Comparison of ENCODE assay signal across 16 cellular contexts in genomic region chr20:46199198-46199597, GRCh38.
DNase-seq lines count a peak whose midpoint lies in the region; ATAC-seq, FAIRE-seq and TF ChIP-seq lines count a peak whose summit lies in the region.
"Had no signal": no experiment of that assay in that cellular context is flagged by ENCODE, and none has a peak within 500 bp of the region (broad histone marks: within the 10 kb centered on the region; RNA-seq: fewer than 3 reads in every experiment).

No MANE protein-coding gene starts in this region.

- no peaks in the 10 kb centered on the region for H3K36me3 Mint-ChIP-seq in activated CD8-positive, alpha-beta T cell treated with anti-CD3 and anti-CD28 coated beads, Interleukin-2, amount 10 ng/mL, durations not matched to agents 7 days and 5 days (ENCODE audit: low read depth)
- no peaks in the 10 kb centered on the region for H3K36me3 Mint-ChIP-seq in progenitor cell of endocrine pancreas (ENCODE audit: insufficient read depth)
- H3K36me3 Mint-ChIP-seq: memory B cell had no signal

- peaks cover 32% of the 10 kb centered on the region for H3K27me3 Mint-ChIP-seq in activated CD8-positive, alpha-beta T cell treated with anti-CD3 and anti-CD28 coated beads, Interleukin-2, amount 10 ng/mL, durations not matched to agents 7 days and 5 days (ENCODE audit: low read depth)
- H3K27me3 Mint-ChIP-seq in progenitor cell of endocrine pancreas = peaks cover 25% of the 10 kb centered on the region

- CTCF ChIA-PET in A549 (lab: Yijun Ruan, JAX) = interaction anchor here (2.0 kb wide), 1 partner anchor 67 kb away, joined by 5 read pairs; no protein-coding TSS in a partner anchor
- CTCF ChIA-PET in activated CD8-positive, alpha-beta T cell treated with anti-CD3 and anti-CD28 coated beads, Interleukin-2, amount 10 ng/mL, durations not matched to agents 7 days and 5 days (lab: Charles Lee) = interaction anchor here (0.9 kb wide), 1 partner anchor 24 kb away, joined by 3 read pairs; no protein-coding TSS in a partner anchor

- peaks cover 2% of the 10 kb centered on the region for H3K4me1 Mint-ChIP-seq in activated CD8-positive, alpha-beta T cell treated with anti-CD3 and anti-CD28 coated beads, Interleukin-2, amount 10 ng/mL, durations not matched to agents 7 days and 5 days (ENCODE audit: low read depth)
- no peaks in the 10 kb centered on the region for H3K4me1 Mint-ChIP-seq in progenitor cell of endocrine pancreas (ENCODE audit: low read depth)

- no peak for TF ChIP-seq EP300 in A549 (IDR thresholded peaks at IDR 0.05)

- H3K36me3 ChIP-seq in iPS-20b (ENCODE audit: insufficient read depth, low read depth, low read length) = no peaks in the 10 kb centered on the region
- H3K36me3 ChIP-seq: SJCRH30 had no signal

- H3K9me3 Mint-ChIP-seq in activated CD8-positive, alpha-beta T cell treated with anti-CD3 and anti-CD28 coated beads, Interleukin-2, amount 10 ng/mL, durations not matched to agents 7 days and 5 days (ENCODE audit: insufficient read depth) = no peaks in the 10 kb centered on the region
- H3K9me3 Mint-ChIP-seq in progenitor cell of endocrine pancreas (ENCODE audit: low read depth) = no peaks in the 10 kb centered on the region
- H3K9me3 Mint-ChIP-seq: memory B cell had no signal

- H3K9me3 ChIP-seq in A549 (no peaks in the 10 kb centered on the region), iPS-20b (ENCODE audit: insufficient read depth, low read depth, low read length) (no peaks in the 10 kb centered on the region)
- H3K9me3 ChIP-seq: psoas muscle, SJCRH30 had no signal

- peak; percentile 51 to 84; a peak in 5 of 6 replicates for ATAC-seq in A549
- ATAC-seq in activated CD8-positive, alpha-beta T cell treated with anti-CD3 and anti-CD28 coated beads, Interleukin-2, amount 10 ng/mL, durations not matched to agents 7 days and 5 days = no peak
- no peak for ATAC-seq in HG02623 (IDR thresholded peaks at IDR 0.05; ENCODE audit: unreplicated experiment)
- ATAC-seq in HG03135 (IDR thresholded peaks at IDR 0.05; ENCODE audit: unreplicated experiment) = no peak

- peaks cover 14% of the 10 kb centered on the region for H3K27me3 ChIP-seq in iPS-20b (ENCODE audit: insufficient read depth, low read length)

- H3K4me1 ChIP-seq in A549 (no peaks in the 10 kb centered on the region), iPS-20b (ENCODE audit: insufficient read depth, low read length) (peaks cover 9% of the 10 kb centered on the region; the same call in 1 of the 2 replicates)
- H3K4me1 ChIP-seq: psoas muscle, SJCRH30 had no signal

- peak overlapping the region; percentile 41; the same call in 1 of the 2 replicates for H3K9ac ChIP-seq in iPS-20b (ENCODE audit: low read depth, low read length)

- H3K27ac ChIP-seq in A549 (no peak overlapping the region), iPS-20b (ENCODE audit: low read length) (no peak overlapping the region)
- H3K27ac ChIP-seq: C4-2B, psoas muscle, SJCRH30 had no signal

- no peak for TF ChIP-seq CTCF in A549 (IDR thresholded peaks at IDR 0.05)
- no peak for TF ChIP-seq CTCF in progenitor cell of endocrine pancreas (IDR thresholded peaks at IDR 0.05; ENCODE audit: unreplicated experiment)

- H3K27ac Mint-ChIP-seq in activated CD8-positive, alpha-beta T cell treated with anti-CD3 and anti-CD28 coated beads, Interleukin-2, amount 10 ng/mL, durations not matched to agents 7 days and 5 days = no peak overlapping the region
- H3K27ac Mint-ChIP-seq in progenitor cell of endocrine pancreas = no peak overlapping the region
- H3K27ac Mint-ChIP-seq: memory B cell had no signal

- DNase-seq in A549 (ENCODE audit: low read depth in 1 of 2, low spot score in 1 of 2) = peak; percentile 31 to 46
- DNase-seq in EL = peak; percentile 35
- peak; percentile 22 for DNase-seq in activated CD8-positive, alpha-beta T cell treated with anti-CD3 and anti-CD28 coated beads, Interleukin-2, amount 10 ng/mL, durations not matched to agents 7 days and 5 days
- no peak for DNase-seq in progenitor cell of endocrine pancreas (ENCODE audit: low spot score, unreplicated experiment)
- DNase-seq in activated CD4-positive, CD25-positive, alpha-beta regulatory T cell treated with anti-CD3 and anti-CD28 coated beads, Interleukin-2, amount 50 U/mL, for 72 hours = no peak
- DNase-seq: activated CD4-positive, alpha-beta T cell treated with anti-CD3 and anti-CD28 coated beads, Interleukin-2, amount 50 U/mL, for 1 hour; NCI-H1092 treated with DMSO at 0.1 percent for 48 hours; NCI-H526; psoas muscle; SJCRH30 had no signal

- H3K4me2 ChIP-seq in A549 = peak overlapping the region; percentile 66

- 36% methylated on average over 8 of the region's 21 CpGs for WGBS in A549 (ENCODE audit: missing lambda C conversion rate)

- POLR2A ChIA-PET in A549 (lab: Yijun Ruan, JAX) = no interaction called here
- POLR2A ChIA-PET in activated CD8-positive, alpha-beta T cell treated with anti-CD3 and anti-CD28 coated beads, Interleukin-2, amount 10 ng/mL, durations not matched to agents 7 days and 5 days (lab: Charles Lee) = no interaction called here

- H3K4me3 ChIP-seq in A549 = no peak overlapping the region
- H3K4me3 ChIP-seq in iPS-20b (ENCODE audit: low read length) = peak overlapping the region; percentile 61; the same call in 1 of the 2 replicates
- H3K4me3 ChIP-seq: psoas muscle, SJCRH30 had no signal

- no peak for FAIRE-seq in A549 (lab: Jason Lieb, UNC)
- FAIRE-seq: frontal cortex had no signal

- H3K4me3 Mint-ChIP-seq in activated CD8-positive, alpha-beta T cell treated with anti-CD3 and anti-CD28 coated beads, Interleukin-2, amount 10 ng/mL, durations not matched to agents 7 days and 5 days = no peak overlapping the region
- H3K4me3 Mint-ChIP-seq in progenitor cell of endocrine pancreas (ENCODE audit: low read depth) = no peak overlapping the region
- H3K4me3 Mint-ChIP-seq: memory B cell had no signal

- TF ChIP-seq POLR2A in A549 (IDR thresholded peaks at IDR 0.05; ENCODE audit: low read length) = no peak

- no peak for TF ChIP-seq RAD21 in A549 (conservative IDR thresholded peaks at IDR 0.05 in 1 of 2, IDR thresholded peaks at IDR 0.05 in 1 of 2)

TF ChIP-seq in A549, 52 proteins besides CTCF, POLR2A, EP300 and RAD21:
- TF ChIP-seq PHF8 (IDR thresholded peaks at IDR 0.05; ENCODE audit: borderline replicate concordance, low read depth) (no peak), CBX8 (IDR thresholded peaks at IDR 0.05) (no peak), ZC3H11A (IDR thresholded peaks at IDR 0.05) (no peak), ESRRA (IDR thresholded peaks at IDR 0.05; ENCODE audit: borderline replicate concordance, low read length) (no peak), EHF (CRISPR knock-in tag; IDR thresholded peaks at IDR 0.05) (no peak), ZSCAN20 (CRISPR knock-in tag; IDR thresholded peaks at IDR 0.05) (no peak), HEYL (CRISPR knock-in tag; IDR thresholded peaks at IDR 0.05) (no peak), ZNF302 (CRISPR knock-in tag; IDR thresholded peaks at IDR 0.05) (no peak), GATA3 (IDR thresholded peaks at IDR 0.05; ENCODE audit: borderline replicate concordance) (no peak), CEBPB (IDR thresholded peaks at IDR 0.05) (no peak), JUNB (IDR thresholded peaks at IDR 0.05) (no peak), BCL3 (IDR thresholded peaks at IDR 0.05) (no peak), PBX3 (IDR thresholded peaks at IDR 0.05) (no peak), JUN (IDR thresholded peaks at IDR 0.05) (no peak), NFE2L2 (conservative IDR thresholded peaks at IDR 0.05; ENCODE audit: low read length) (no peak), ZFP36 (IDR thresholded peaks at IDR 0.05; ENCODE audit: borderline replicate concordance, partially characterized antibody) (no peak), SREBF2 (IDR thresholded peaks at IDR 0.05) (no peak)

Comparison
In these comparisons a context has a peak if more than half of its experiments do, and no peak if none do; other contexts are left out.
1. ATAC-seq: peak in A549 (2 of 2); none in activated CD8-positive, alpha-beta T cell treated with anti-CD3 and anti-CD28 coated beads, Interleukin-2, amount 10 ng/mL, durations not matched to agents 7 days and 5 days (single experiment), HG02623 (single experiment) and HG03135 (single experiment).
2. DNase-seq: peak in A549 (2 of 2), EL (single experiment) and activated CD8-positive, alpha-beta T cell treated with anti-CD3 and anti-CD28 coated beads, Interleukin-2, amount 10 ng/mL, durations not matched to agents 7 days and 5 days (single experiment); none in progenitor cell of endocrine pancreas (single experiment) and activated CD4-positive, CD25-positive, alpha-beta regulatory T cell treated with anti-CD3 and anti-CD28 coated beads, Interleukin-2, amount 50 U/mL, for 72 hours (single experiment).